Comparison of ENCODE assay signal across 14 cellular contexts in genomic region chr15:39936187-39936586, GRCh38. TPM values are rescaled to one million over a fixed set of nuclear protein-coding genes. Genes with fewer than 3 reads are reported as not detected.
DNase-seq lines count a peak whose midpoint lies in the region; TF ChIP-seq lines count a peak whose summit lies in the region.
"Had no signal": no experiment of that assay in that cellular context is flagged by ENCODE, and none has a peak within 500 bp of the region (broad histone marks: within the 10 kb centered on the region; RNA-seq: fewer than 3 reads in every experiment).

No MANE protein-coding gene starts in this region.

- H3K27me3 ChIP-seq in breast epithelium, result no peaks in the 10 kb centered on the region
- H3K27me3 ChIP-seq: pancreas, upper lobe of right lung had no signal

- H3K27me3 Mint-ChIP-seq in MCF 10A (ENCODE audit: insufficient read depth, unreplicated experiment), result no peaks in the 10 kb centered on the region
- H3K27me3 Mint-ChIP-seq in type B pancreatic cell, result no peaks in the 10 kb centered on the region
- H3K27me3 Mint-ChIP-seq: activated CD4-positive, alpha-beta memory T cell treated with anti-CD3 and anti-CD28 coated beads for 36 hours; central memory CD8-positive, alpha-beta T cell had no signal

- CTCF ChIA-PET in MCF 10A (lab: Yijun Ruan, JAX), result interaction anchor here (0.6 to 3.8 kb wide), 4 partner anchors 14 to 49 kb away, joined by 3 to 33 read pairs (median 6); no protein-coding TSS in a partner anchor

- H3K4me3 ChIP-seq in breast epithelium (no peak overlapping the region), fibroblast of the aortic adventitia (ENCODE audit: low read depth, low read length) (no peak overlapping the region)
- H3K4me3 ChIP-seq: pancreas, upper lobe of right lung had no signal

- H3K9me3 Mint-ChIP-seq in MCF 10A (ENCODE audit: unreplicated experiment), result peaks cover 8% of the 10 kb centered on the region
- H3K9me3 Mint-ChIP-seq in type B pancreatic cell, result no peaks in the 10 kb centered on the region
- H3K9me3 Mint-ChIP-seq: activated CD4-positive, alpha-beta memory T cell treated with anti-CD3 and anti-CD28 coated beads for 36 hours; central memory CD8-positive, alpha-beta T cell; mesothelial cell of epicardium had no signal

- H3K4me1 Mint-ChIP-seq in MCF 10A (ENCODE audit: insufficient read depth, unreplicated experiment) (peaks cover 28% of the 10 kb centered on the region), type B pancreatic cell (ENCODE audit: unreplicated experiment) (peaks cover 32% of the 10 kb centered on the region)

- intact Hi-C loops in MCF 10A (cut with micrococcal nuclease) (no loop called here), breast epithelium (cut with DNase I; ENCODE audit: low total_unique reads) (no loop called here)

- no peaks in the 10 kb centered on the region for H3K9me3 ChIP-seq in breast epithelium
- H3K9me3 ChIP-seq: pancreas, upper lobe of right lung had no signal

- H3K27ac Mint-ChIP-seq in MCF 10A (ENCODE audit: low read depth, unreplicated experiment) (no peak overlapping the region), type B pancreatic cell (no peak overlapping the region)
- H3K27ac Mint-ChIP-seq: activated CD4-positive, alpha-beta memory T cell treated with anti-CD3 and anti-CD28 coated beads for 36 hours had no signal

- TF ChIP-seq POLR2A in breast epithelium (IDR thresholded peaks at IDR 0.05), result no peak

- H3K36me3 ChIP-seq in breast epithelium, result no peaks in the 10 kb centered on the region
- H3K36me3 ChIP-seq: pancreas had no signal

- no TSS peak for BruUV-seq in MCF 10A (replicated peaks; lab: Mats Ljungman, UMichigan)

- H3K4me1 ChIP-seq in breast epithelium, result no peaks in the 10 kb centered on the region

- H3K27ac ChIP-seq in breast epithelium, result no peak overlapping the region
- H3K27ac ChIP-seq: pancreas, upper lobe of right lung had no signal

- H3K4me3 Mint-ChIP-seq in MCF 10A (ENCODE audit: unreplicated experiment) (peak overlapping the region; percentile 90), type B pancreatic cell (peak overlapping the region; percentile 64)

- POLR2A ChIA-PET in MCF 10A (lab: Yijun Ruan, JAX), result interaction anchor here (1.1 to 5.5 kb wide), 11 partner anchors 10 to 154 kb away, joined by 3 to 73 read pairs (median 18); partner anchors contain the start of genes FSIP1 and GPR176

- TF ChIP-seq CTCF in MCF 10A (IDR thresholded peaks at IDR 0.05; ENCODE audit: unreplicated experiment), result no peak
- TF ChIP-seq CTCF in breast epithelium (IDR thresholded peaks at IDR 0.05), result no peak
- TF ChIP-seq CTCF in fibroblast of the aortic adventitia (IDR thresholded peaks at IDR 0.05; ENCODE audit: insufficient read depth, low read length), result no peak
- no peak for TF ChIP-seq CTCF in type B pancreatic cell (conservative IDR thresholded peaks at IDR 0.05)

- peaks cover 18% of the 10 kb centered on the region for H3K36me3 Mint-ChIP-seq in MCF 10A (ENCODE audit: insufficient read depth, unreplicated experiment)
- H3K36me3 Mint-ChIP-seq in type B pancreatic cell, result peaks cover 14% of the 10 kb centered on the region

- DNase-seq in MCF 10A (ENCODE audit: unreplicated experiment), result peak; percentile 70
- DNase-seq in breast epithelium (ENCODE audit: low spot score in 2 of 2), result no peak
- peak; percentile 12 for DNase-seq in T1000 (lab: John Stamatoyannopoulos, UW)
- peak; percentile 68 for DNase-seq in fibroblast of the aortic adventitia (ENCODE audit: low read depth)
- DNase-seq in type B pancreatic cell (ENCODE audit: extremely low spot score, unreplicated experiment), result no peak
- no peak for DNase-seq in NK-92 treated with Interleukin-12 subunit alpha and Interleukin-12 subunit beta, amount 100 ng/mL, for 24 hours (lab: John Stamatoyannopoulos, UW)
- no peak for DNase-seq in DMS79 (lab: John Stamatoyannopoulos, UW)
- DNase-seq in activated CD8-positive, alpha-beta memory T cell treated with anti-CD3 and anti-CD28 coated beads for 24 hours, result no peak
- DNase-seq: activated CD4-positive, alpha-beta memory T cell treated with anti-CD3 and anti-CD28 coated beads for 36 hours; NCI-H1105; pancreas; upper lobe of right lung had no signal

RNA-seq across cellular contexts. Expression of gene EIF2AK4, which starts 2.3 kb away (rescaled TPM):
- total RNA-seq in MCF 10A (2022) (37.2 and 44.8 TPM in 2 replicates), breast epithelium (10 to 100 TPM; 44.9 to 54.3 (median 46.7) TPM), fibroblast of the aortic adventitia (ENCODE audit: low replicate concordance) (46.5 and 61.1 TPM in 2 replicates), type B pancreatic cell (ENCODE audit: low replicate concordance) (33.3 and 42.3 TPM in 2 replicates)

RNA-seq across cellular contexts. Expression of gene GPR176, which starts 16.1 kb away (rescaled TPM):
- total RNA-seq in MCF 10A (2022), result 1.8 and 2.3 TPM in 2 replicates
- 10 to 100 TPM in 1 of 3 donors, 1 to 10 TPM in 2; 4.4 to 12.1 (median 9.4) TPM for total RNA-seq in breast epithelium
- total RNA-seq in fibroblast of the aortic adventitia (ENCODE audit: low replicate concordance), result 49.7 and 160 TPM in 2 replicates
- total RNA-seq in type B pancreatic cell (ENCODE audit: low replicate concordance), result 0.95 and 7.2 TPM in 2 replicates

Comparison
In these comparisons a context has a peak if more than half of its experiments do, and no peak if none do; other contexts are left out.
1. DNase-seq: peak in MCF 10A (single experiment), T1000 (single experiment) and fibroblast of the aortic adventitia (single experiment); none in breast epithelium (0 of 2), type B pancreatic cell (single experiment), NK-92 treated with Interleukin-12 subunit alpha and Interleukin-12 subunit beta, amount 100 ng/mL, for 24 hours (single experiment), DMS79 (single experiment) and activated CD8-positive, alpha-beta memory T cell treated with anti-CD3 and anti-CD28 coated beads for 24 hours (single experiment).